ENCODE assay signal across 25 cellular contexts in genomic region chr18:60872434-60872833, GRCh38.
A peak's percentile ranks its signal among the peaks of the same experiment; 100 is the strongest.
DNase-seq lines count a peak whose midpoint lies in the region; TF ChIP-seq lines count a peak whose summit lies in the region.
"Had no signal": no experiment of that assay in that cellular context is flagged by ENCODE, and none has a peak within 500 bp of the region (broad histone marks: within the 10 kb centered on the region; RNA-seq: fewer than 3 reads in every experiment).

No MANE protein-coding gene starts in this region.

- H3K18ac ChIP-seq in neuronal stem cell (ENCODE audit: low read length): no peak overlapping the region

- no peak overlapping the region for H3K14ac ChIP-seq in neuronal stem cell (ENCODE audit: low read length)

- H3K9me2 ChIP-seq in OCI-LY1 (ENCODE audit: low read depth, low read length): no peaks in the 10 kb centered on the region

- H3K79me2 ChIP-seq in OCI-LY1 (ENCODE audit: insufficient read depth, low read length): no peaks in the 10 kb centered on the region

- H3K36me3 Mint-ChIP-seq in CD14-positive monocyte: no peaks in the 10 kb centered on the region
- H3K36me3 Mint-ChIP-seq: CD8-positive, alpha-beta T cell had no signal

- H3K4me1 ChIP-seq in OCI-LY1 (ENCODE audit: insufficient read depth, low read length, severe bottlenecking): peaks cover 78% of the 10 kb centered on the region
- no peaks in the 10 kb centered on the region for H3K4me1 ChIP-seq in neuronal stem cell (ENCODE audit: control insufficient read depth in 2 of 2, insufficient read depth in 1 of 2, low read depth in 1 of 2, low read length in 2 of 2)
- no peaks in the 10 kb centered on the region for H3K4me1 ChIP-seq in BE2C
- H3K4me1 ChIP-seq: A549, BLaER1, Caco-2 had no signal

- H3K4me2 ChIP-seq in OCI-LY1 (ENCODE audit: low read length) (no peak overlapping the region), neuronal stem cell (ENCODE audit: insufficient read depth, low read length, poor library complexity, severe bottlenecking) (no peak overlapping the region)
- H3K4me2 ChIP-seq: A549, BLaER1 had no signal

- H2BK120ac ChIP-seq in neuronal stem cell (ENCODE audit: low read depth, low read length): no peak overlapping the region

- DNase-seq in dermis microvascular lymphatic vessel endothelial cell (ENCODE audit: low read depth in 2 of 2) (peak; percentile 85 to 91), glomerular endothelial cell (ENCODE audit: extremely low read depth, low read depth, low spot score) (peak; percentile 42), neuronal stem cell (ENCODE audit: low spot score) (no peak), BE2C (no peak), SHP77 (lab: John Stamatoyannopoulos, UW) (no peak), CD14-positive monocyte (ENCODE audit: low spot score) (no peak), glomerular visceral epithelial cell (ENCODE audit: extremely low spot score) (no peak)
- DNase-seq: AML-193; C1 segment of cervical spinal cord; Caco-2; Calu3; CD4-positive, alpha-beta T cell; CD8-positive, alpha-beta T cell; DMS153; DMS53; DMS79; DND-41; EL; GDM1 had no signal

- H3K4me3 Mint-ChIP-seq in CD14-positive monocyte: no peak overlapping the region
- H3K4me3 Mint-ChIP-seq: B cell; CD4-positive, alpha-beta T cell; CD8-positive, alpha-beta T cell had no signal

- whole genome bisulfite sequencing in neuronal stem cell (ENCODE audit: extremely low coverage in 2 of 2, insufficient read length in 2 of 2, insufficient replicate concordance in 1 of 2), 2 donors: no CpG with 5 or more reads among the region's 3 CpGs

- H3K27me3 ChIP-seq in OCI-LY1 (ENCODE audit: insufficient read depth, low read length) (no peaks in the 10 kb centered on the region), neuronal stem cell (ENCODE audit: control insufficient read depth in 3 of 3, insufficient read depth in 3 of 3, low read depth in 1 of 3, low read length in 3 of 3) (no peaks in the 10 kb centered on the region), BE2C (no peaks in the 10 kb centered on the region)
- H3K27me3 ChIP-seq: BLaER1 had no signal

- TF ChIP-seq CTCF in OCI-LY1 (IDR thresholded peaks at IDR 0.05; ENCODE audit: low read length) (no peak), BE2C (IDR thresholded peaks at IDR 0.05; ENCODE audit: low read depth, low read length) (no peak), CD14-positive monocyte (IDR thresholded peaks at IDR 0.05) (no peak)

- H2BK15ac ChIP-seq in neuronal stem cell (ENCODE audit: low read length): no peak overlapping the region

- H3K36me3 ChIP-seq in OCI-LY1 (ENCODE audit: insufficient read depth, low read length) (no peaks in the 10 kb centered on the region), neuronal stem cell (replicated peaks in 1 of 2; ENCODE audit: control insufficient read depth in 2 of 2, insufficient read depth in 2 of 2, low read length in 2 of 2) (no peaks in the 10 kb centered on the region), BE2C (no peaks in the 10 kb centered on the region)
- H3K36me3 ChIP-seq: BLaER1 had no signal

- no peaks in the 10 kb centered on the region for H4K20me1 ChIP-seq in OCI-LY1 (ENCODE audit: insufficient read depth, low read length)
- H4K20me1 ChIP-seq: BLaER1 had no signal

- H3K4ac ChIP-seq in neuronal stem cell (ENCODE audit: low read length): no peak overlapping the region

- no peaks in the 10 kb centered on the region for H3K4me1 Mint-ChIP-seq in CD14-positive monocyte
- H3K4me1 Mint-ChIP-seq: B cell had no signal

- H3K27me3 Mint-ChIP-seq in CD14-positive monocyte (ENCODE audit: low read depth in 3 of 3): no peaks in the 10 kb centered on the region
- H3K27me3 Mint-ChIP-seq: B cell; CD4-positive, alpha-beta T cell had no signal

- H2BK12ac ChIP-seq in neuronal stem cell (ENCODE audit: low read length): no peak overlapping the region

- no peak overlapping the region for H2AK5ac ChIP-seq in neuronal stem cell (ENCODE audit: low read depth, low read length)

- H3K9ac ChIP-seq in OCI-LY1 (ENCODE audit: low read length) (no peak overlapping the region), neuronal stem cell (ENCODE audit: low read depth, low read length, poor library complexity) (no peak overlapping the region)
- H3K9ac ChIP-seq: BLaER1 had no signal

- intact Hi-C loops in CD14-positive monocyte (cut with micrococcal nuclease): no loop called here

- no peak overlapping the region for H4K91ac ChIP-seq in neuronal stem cell (ENCODE audit: low read depth, low read length, poor library complexity)

- H3K27ac ChIP-seq in OCI-LY1 (ENCODE audit: low read depth, low read length, poor library complexity, severe bottlenecking): peak overlapping the region; percentile 22
- no peak overlapping the region for H3K27ac ChIP-seq in neuronal stem cell (replicated peaks; ENCODE audit: low read length)
- H3K27ac ChIP-seq: 22Rv1, A549, BLaER1 had no signal

- no peak overlapping the region for H3K27ac Mint-ChIP-seq in CD14-positive monocyte
- H3K27ac Mint-ChIP-seq: B cell; CD4-positive, alpha-beta T cell; CD8-positive, alpha-beta T cell had no signal

- no peak overlapping the region for H3K23ac ChIP-seq in neuronal stem cell (ENCODE audit: low read depth, low read length, poor library complexity)

- no peak overlapping the region for H4K8ac ChIP-seq in neuronal stem cell (ENCODE audit: low read depth, low read length)

- no peak overlapping the region for H2BK5ac ChIP-seq in neuronal stem cell (ENCODE audit: low read length)

- H3K9me3 ChIP-seq in OCI-LY1 (ENCODE audit: low read length) (no peaks in the 10 kb centered on the region), neuronal stem cell (replicated peaks in 1 of 2; ENCODE audit: control insufficient read depth in 2 of 2, insufficient read depth in 1 of 2, low read depth in 1 of 2, low read length in 2 of 2) (no peaks in the 10 kb centered on the region), BE2C (no peaks in the 10 kb centered on the region)
- H3K9me3 ChIP-seq: A549, BLaER1, Caco-2 had no signal

- no peak overlapping the region for H3K4me3 ChIP-seq in OCI-LY1 (ENCODE audit: low read depth, low read length, poor library complexity, severe bottlenecking)
- no peak overlapping the region for H3K4me3 ChIP-seq in neuronal stem cell (ENCODE audit: low read length in 2 of 2)
- no peak overlapping the region for H3K4me3 ChIP-seq in BE2C (ENCODE audit: low read depth, low read length)
- H3K4me3 ChIP-seq: A549, BLaER1, GM12878 had no signal

- no peaks in the 10 kb centered on the region for H3F3A ChIP-seq in OCI-LY1 (ENCODE audit: insufficient read depth, low read length)

- no peaks in the 10 kb centered on the region for H3K79me1 ChIP-seq in neuronal stem cell (ENCODE audit: low read depth, low read length)

- peaks cover 0 to 9% (median 2%) of the 10 kb centered on the region in 7 donors for H3K9me3 Mint-ChIP-seq in CD14-positive monocyte

- H2AFZ ChIP-seq in OCI-LY1 (ENCODE audit: low read length) (peak overlapping the region; percentile 39; the same call in 1 of the 2 replicates), neuronal stem cell (ENCODE audit: low read length) (peak overlapping the region; percentile 22)

Comparison
In these comparisons a context has a peak if more than half of its experiments do, and no peak if none do; other contexts are left out.
1. DNase-seq: peak in dermis microvascular lymphatic vessel endothelial cell (2 of 2) and glomerular endothelial cell (single experiment); none in neuronal stem cell (single experiment), BE2C (single experiment), SHP77 (0 of 2), CD14-positive monocyte (single experiment) and glomerular visceral epithelial cell (single experiment).